In the genomic region with DNA sequence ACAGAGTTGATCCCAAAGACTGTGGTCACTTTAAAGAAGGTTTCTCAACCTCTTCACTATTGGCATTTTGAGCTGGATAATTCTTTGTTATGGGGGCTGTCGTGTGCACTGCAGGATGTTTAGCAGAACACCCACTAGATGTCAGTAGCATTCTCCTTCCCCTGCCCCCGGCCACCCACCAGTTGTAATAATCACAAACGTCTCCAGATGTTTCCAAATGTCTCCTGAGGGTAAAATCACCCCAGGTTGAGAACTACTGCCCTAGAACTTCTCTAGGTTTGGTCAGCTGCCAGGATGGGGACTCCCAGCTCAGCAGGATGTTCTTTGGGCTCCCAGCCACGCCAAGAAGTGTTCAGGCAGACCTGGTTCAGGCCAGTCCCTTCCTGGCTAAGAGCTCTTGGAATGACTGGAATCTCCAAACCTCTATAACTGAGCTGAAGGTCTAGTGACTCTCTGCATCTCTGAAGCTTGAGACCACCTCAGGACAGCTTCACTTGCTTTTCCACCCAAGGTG, we compare ENCODE assay signal across 8 cellular contexts. TPM values are rescaled to one million over a fixed set of nuclear protein-coding genes. Genes with fewer than 3 reads are reported as not detected.
A peak's percentile ranks its signal among the peaks of the same experiment; 100 is the strongest.
DNase-seq lines count a peak whose midpoint lies in the region; ATAC-seq and TF ChIP-seq lines count a peak whose summit lies in the region.

No MANE protein-coding gene starts in this region.

- peak in 5 of 6 experiments; percentile 8 to 37 (median 31) for TF ChIP-seq CTCF in thyroid gland (IDR thresholded peaks at IDR 0.05)

- no peak overlapping the region for H3K4me3 ChIP-seq in thyroid gland (replicated peaks in 1 of 3)

- ATAC-seq in GM21423 (IDR thresholded peaks at IDR 0.05; ENCODE audit: unreplicated experiment), result no peak

- H3K9me3 ChIP-seq in thyroid gland, result no peaks in the 10 kb centered on the region

- peak; percentile 19 for DNase-seq in activated gamma-delta T cell treated with Interleukin-2 at 50 U/mL for 16 hours
- no peak for DNase-seq in activated gamma-delta T cell (lab: John Stamatoyannopoulos, UW)
- DNase-seq in NCI-H69 (lab: John Stamatoyannopoulos, UW), result peak; percentile 83
- DNase-seq in astrocyte of the hippocampus (ENCODE audit: low read depth, low spot score), result peak; percentile 76
- peak; percentile 30 for DNase-seq in kidney glomerular epithelial cell (lab: John Stamatoyannopoulos, UW)
- DNase-seq in thyroid gland, result peak; percentile 94 to 96
- DNase-seq in COLO829 (ENCODE audit: low spot score), result no peak

- peaks cover 21 to 28% of the 10 kb centered on the region in 2 donors for H3K4me1 ChIP-seq in thyroid gland

- intact Hi-C loops in thyroid gland (cut with DNase I), result no loop called here

- 3 to 11% methylated on average over 4 of the region's 4 CpGs for WGBS in thyroid gland, 2 donors

- TF ChIP-seq POLR2A in thyroid gland (IDR thresholded peaks at IDR 0.05), result no peak

- H3K27ac ChIP-seq in thyroid gland, result peak overlapping the region; percentile 73 to 81 (median 76)

- no peaks in the 10 kb centered on the region for H3K27me3 ChIP-seq in thyroid gland

- H3K36me3 ChIP-seq in thyroid gland, result no peaks in the 10 kb centered on the region

RNA-seq across cellular contexts. Expression of gene AJUBA, which starts 12.5 kb away (rescaled TPM):
- total RNA-seq in thyroid gland, result 10 to 100 TPM; 18.4 to 40.5 (median 34.8) TPM

RNA-seq across cellular contexts. Expression of gene C14orf93, which starts 15.1 kb away (rescaled TPM):
- 10 to 100 TPM; 11.6 to 20.6 (median 15.4) TPM for total RNA-seq in thyroid gland

RNA-seq across cellular contexts. Expression of gene HAUS4, which starts 37.9 kb away (rescaled TPM):
- 10 to 100 TPM; 25.7 to 40.8 (median 40.0) TPM for total RNA-seq in thyroid gland

RNA-seq across cellular contexts. Expression of gene PSMB5, which starts 39.9 kb away (rescaled TPM):
- 100 to 1,000 TPM in 2 of 4 donors, 10 to 100 TPM in 2; 75.7 to 215 (median 113) TPM for total RNA-seq in thyroid gland

RNA-seq across cellular contexts. Expression of gene PSMB11, which starts 47.2 kb away (rescaled TPM):
- not detected for total RNA-seq in thyroid gland

Comparison
In these comparisons a context has a peak if more than half of its experiments do, and no peak if none do; other contexts are left out.
1. DNase-seq: peak in activated gamma-delta T cell treated with Interleukin-2 at 50 U/mL for 16 hours (single experiment), NCI-H69 (single experiment), astrocyte of the hippocampus (single experiment), kidney glomerular epithelial cell (single experiment) and thyroid gland (2 of 2); none in activated gamma-delta T cell (single experiment) and COLO829 (single experiment).